In the genomic region with DNA sequence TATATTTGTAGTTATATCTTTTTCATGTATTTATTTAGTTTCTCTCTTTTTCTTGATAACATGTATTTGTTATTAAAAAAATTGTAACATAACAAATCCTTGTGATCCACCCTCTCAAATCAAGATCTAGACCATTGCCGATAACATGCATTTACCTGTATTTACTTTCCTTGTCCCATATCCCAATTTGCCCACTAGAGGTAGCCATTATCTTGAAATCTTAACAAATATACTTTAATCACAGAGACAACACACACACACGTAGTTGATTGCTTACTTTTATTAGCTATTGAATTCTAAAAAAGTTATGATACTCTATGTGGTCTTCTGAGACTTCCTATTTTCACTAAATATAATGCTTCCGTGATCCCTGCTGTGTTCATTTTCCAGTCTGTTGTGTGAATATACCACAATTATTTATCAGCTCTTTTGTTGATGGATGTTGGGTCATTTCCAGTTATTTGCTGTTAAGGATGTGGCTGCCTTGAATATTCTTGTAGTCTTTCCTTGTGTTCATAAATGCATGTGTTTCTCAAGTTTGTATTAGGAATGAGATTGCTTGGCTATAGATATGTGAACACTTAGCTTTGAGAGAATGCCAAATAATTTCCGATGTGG, we compare ENCODE assay signal across 8 cellular contexts. TPM values are rescaled to one million over a fixed set of nuclear protein-coding genes. Genes with fewer than 3 reads are reported as not detected.
DNase-seq lines count a peak whose midpoint lies in the region; ATAC-seq and TF ChIP-seq lines count a peak whose summit lies in the region.

No MANE protein-coding gene starts in this region.

- no peak for ATAC-seq in CD4-positive, CD25-positive, alpha-beta regulatory T cell (ENCODE audit: low read depth in 2 of 2)
- no peak for ATAC-seq in HG02623 (IDR thresholded peaks at IDR 0.05; ENCODE audit: unreplicated experiment)

- no peak overlapping the region for H3K27ac ChIP-seq in CD4-positive, CD25-positive, alpha-beta regulatory T cell (ENCODE audit: insufficient read depth, low read length, poor library complexity, severe bottlenecking)
- H3K27ac ChIP-seq in WERI-Rb-1 = no peak overlapping the region

- no peaks in the 10 kb centered on the region for H3K4me1 ChIP-seq in CD4-positive, CD25-positive, alpha-beta regulatory T cell (ENCODE audit: control insufficient read depth, insufficient read depth, low read length, poor library complexity, severe bottlenecking)

- no peaks in the 10 kb centered on the region for H3K36me3 Mint-ChIP-seq in CD4-positive, CD25-positive, alpha-beta regulatory T cell

- H3K27me3 ChIP-seq in CD4-positive, CD25-positive, alpha-beta regulatory T cell (ENCODE audit: control insufficient read depth, insufficient read depth, low read length) = no peaks in the 10 kb centered on the region
- H3K27me3 ChIP-seq in WERI-Rb-1 (ENCODE audit: insufficient read depth, low read depth, severe bottlenecking) = no peaks in the 10 kb centered on the region

- DNase-seq in CD4-positive, CD25-positive, alpha-beta regulatory T cell = peak in 2 of 3 donors; percentile 22 to 40
- DNase-seq in HuH-7 (ENCODE audit: low spot score) (peak; percentile 8), WERI-Rb-1 (no peak), kidney glomerular epithelial cell (lab: John Stamatoyannopoulos, UW) (peak; percentile 19), UCSD-AML1 (lab: John Stamatoyannopoulos, UW; ENCODE audit: unreplicated experiment) (no peak), GF-D8 (lab: John Stamatoyannopoulos, UW) (no peak), amygdala (lab: John Stamatoyannopoulos, UW) (no peak)

- TF ChIP-seq CTCF in WERI-Rb-1 (IDR thresholded peaks at IDR 0.05; ENCODE audit: low read depth, low read length) = peak; percentile 27; the same call in 1 of the 2 replicates

- no peaks in the 10 kb centered on the region for H3K9me3 ChIP-seq in CD4-positive, CD25-positive, alpha-beta regulatory T cell (ENCODE audit: control insufficient read depth in 2 of 2, low read length in 2 of 2)
- H3K9me3 ChIP-seq in WERI-Rb-1 (ENCODE audit: severe bottlenecking) = no peaks in the 10 kb centered on the region

- H3K4me1 Mint-ChIP-seq in CD4-positive, CD25-positive, alpha-beta regulatory T cell = peaks cover 0 to 3% (median 0%) of the 10 kb centered on the region in 4 donors

- no peaks in the 10 kb centered on the region for H3K27me3 Mint-ChIP-seq in CD4-positive, CD25-positive, alpha-beta regulatory T cell

- no peak overlapping the region for H3K4me3 ChIP-seq in CD4-positive, CD25-positive, alpha-beta regulatory T cell (ENCODE audit: low read depth, low read length)
- no peak overlapping the region for H3K4me3 ChIP-seq in WERI-Rb-1 (ENCODE audit: low read depth, low read length)

- H3K27ac Mint-ChIP-seq in CD4-positive, CD25-positive, alpha-beta regulatory T cell = no peak overlapping the region

- H3K4me3 Mint-ChIP-seq in CD4-positive, CD25-positive, alpha-beta regulatory T cell = no peak overlapping the region

- no peaks in the 10 kb centered on the region for H3K36me3 ChIP-seq in CD4-positive, CD25-positive, alpha-beta regulatory T cell (ENCODE audit: control insufficient read depth, insufficient read depth, low read length)
- H3K36me3 ChIP-seq in WERI-Rb-1 = no peaks in the 10 kb centered on the region

- H3K9me3 Mint-ChIP-seq in CD4-positive, CD25-positive, alpha-beta regulatory T cell = no peaks in the 10 kb centered on the region

RNA-seq across cellular contexts. Expression of gene ZMYM2, which starts 31.3 kb away (rescaled TPM):
- total RNA-seq in CD4-positive, CD25-positive, alpha-beta regulatory T cell = 112 TPM
- 10 to 100 TPM; 11.0 to 15.1 (median 13.4) TPM for polyA plus RNA-seq in CD4-positive, CD25-positive, alpha-beta regulatory T cell

Comparison
In these comparisons a context has a peak if more than half of its experiments do, and no peak if none do; other contexts are left out.
1. DNase-seq: peak in CD4-positive, CD25-positive, alpha-beta regulatory T cell (2 of 3), HuH-7 (single experiment) and kidney glomerular epithelial cell (single experiment); none in WERI-Rb-1 (single experiment), UCSD-AML1 (single experiment), GF-D8 (single experiment) and amygdala (0 of 56).